In genomic region chr9:2241461-2241874, GRCh38 we compare ENCODE assay signal across 8 cellular contexts.
A peak's percentile ranks its signal among the peaks of the same experiment; 100 is the strongest.
DNase-seq lines count a peak whose midpoint lies in the region; ATAC-seq and TF ChIP-seq lines count a peak whose summit lies in the region.

No MANE protein-coding gene starts in this region.

- ATAC-seq in activated CD8-positive, alpha-beta memory T cell treated with anti-CD3 and anti-CD28 coated beads, Interleukin-2, amount 10 ng/mL, durations not matched to agents 7 days and 5 days, result peak; percentile 17

- H3K4me3 Mint-ChIP-seq in activated CD8-positive, alpha-beta memory T cell treated with anti-CD3 and anti-CD28 coated beads, Interleukin-2, amount 10 ng/mL, durations not matched to agents 7 days and 5 days, result peak overlapping the region; percentile 62
- H3K4me3 Mint-ChIP-seq in MCF 10A (ENCODE audit: unreplicated experiment), result peak overlapping the region; percentile 76

- H3K27me3 Mint-ChIP-seq in activated CD8-positive, alpha-beta memory T cell treated with anti-CD3 and anti-CD28 coated beads, Interleukin-2, amount 10 ng/mL, durations not matched to agents 7 days and 5 days, result peaks cover 37% of the 10 kb centered on the region
- no peaks in the 10 kb centered on the region for H3K27me3 Mint-ChIP-seq in MCF 10A (ENCODE audit: insufficient read depth, unreplicated experiment)

- H3K27ac ChIP-seq in HUES48 (ENCODE audit: low read depth, low read length) (peak overlapping the region; percentile 90), spleen (peak overlapping the region in 7 of 8 donors; percentile 39 to 67 (median 63)), RWPE1 (no peak overlapping the region)

- H3K9me3 ChIP-seq in HUES48 (ENCODE audit: control insufficient read depth, insufficient read depth, low read length), result peaks cover 4% of the 10 kb centered on the region; the same call in 1 of the 2 replicates
- peaks cover 0 to 8% (median 5%) of the 10 kb centered on the region in 8 donors for H3K9me3 ChIP-seq in spleen

- no peak for DNase-seq in activated CD8-positive, alpha-beta memory T cell treated with anti-CD3 and anti-CD28 coated beads, Interleukin-2, amount 10 ng/mL, durations not matched to agents 7 days and 5 days
- DNase-seq in activated CD8-positive, alpha-beta memory T cell treated with anti-CD3 and anti-CD28 coated beads, Interleukin-2, amount 50 U/mL, for 48 hours, result no peak
- no peak for DNase-seq in MCF 10A (ENCODE audit: unreplicated experiment)
- peak; percentile 70 for DNase-seq in iPS-NIHi7 (ENCODE audit: extremely low spot score)
- DNase-seq in spleen, result peak; percentile 79
- no peak for DNase-seq in RWPE1 (ENCODE audit: low spot score)
- DNase-seq in MV-4-11 (lab: John Stamatoyannopoulos, UW), result no peak

- no peak overlapping the region for H3K27ac Mint-ChIP-seq in activated CD8-positive, alpha-beta memory T cell treated with anti-CD3 and anti-CD28 coated beads, Interleukin-2, amount 10 ng/mL, durations not matched to agents 7 days and 5 days
- no peak overlapping the region for H3K27ac Mint-ChIP-seq in MCF 10A (ENCODE audit: low read depth, unreplicated experiment)

- TF ChIP-seq POLR2A in spleen (IDR thresholded peaks at IDR 0.05), result no peak

- peaks cover 33% of the 10 kb centered on the region for H3K4me1 ChIP-seq in HUES48 (ENCODE audit: control insufficient read depth, insufficient read depth, low read length)
- H3K4me1 ChIP-seq in spleen, result peaks cover 0 to 32% (median 20%) of the 10 kb centered on the region in 6 donors

- H3K9ac ChIP-seq in HUES48 (ENCODE audit: low read depth, low read length), result peak overlapping the region; percentile 62

- H3K36me3 ChIP-seq in HUES48 (ENCODE audit: control insufficient read depth, insufficient read depth, low read length) (no peaks in the 10 kb centered on the region), spleen (no peaks in the 10 kb centered on the region)

- H3K4me1 Mint-ChIP-seq in activated CD8-positive, alpha-beta memory T cell treated with anti-CD3 and anti-CD28 coated beads, Interleukin-2, amount 10 ng/mL, durations not matched to agents 7 days and 5 days, result peaks cover 15% of the 10 kb centered on the region
- peaks cover 18% of the 10 kb centered on the region for H3K4me1 Mint-ChIP-seq in MCF 10A (ENCODE audit: insufficient read depth, unreplicated experiment)

- 36 to 69% (median 50%) methylated on average over 10 to 15 of the region's 15 CpGs for WGBS in spleen, 5 donors

- CTCF ChIA-PET in activated CD8-positive, alpha-beta memory T cell treated with anti-CD3 and anti-CD28 coated beads, Interleukin-2, amount 10 ng/mL, durations not matched to agents 7 days and 5 days (lab: Charles Lee), result interaction anchor here (1.2 kb wide), 1 partner anchor 9 kb away, joined by 3 read pairs; no protein-coding TSS in a partner anchor
- CTCF ChIA-PET in MCF 10A (lab: Yijun Ruan, JAX) (interaction anchor here (0.7 kb wide), 1 partner anchor 161 kb away, joined by 4 read pairs; no protein-coding TSS in a partner anchor), RWPE1 (lab: Yijun Ruan, JAX) (interaction anchor here (1.4 kb wide), 1 partner anchor 23 kb away, joined by 3 read pairs; no protein-coding TSS in a partner anchor)

- H3K4me3 ChIP-seq in HUES48 (ENCODE audit: low read depth, low read length) (peak overlapping the region; percentile 58), spleen (peak overlapping the region; percentile 32 to 69 (median 38))

- intact Hi-C loops in MCF 10A (cut with micrococcal nuclease), result no loop called here
- intact Hi-C loops in spleen (cut with DNase I; ENCODE audit: low total_unique reads), result no loop called here

- TF ChIP-seq CTCF in MCF 10A (IDR thresholded peaks at IDR 0.05; ENCODE audit: unreplicated experiment), result no peak
- peak in 4 of 11 experiments; percentile 19 to 33 (median 27) for TF ChIP-seq CTCF in spleen (IDR thresholded peaks at IDR 0.05 in 8 of 11, conservative IDR thresholded peaks at IDR 0.05 in 3 of 11)
- no peak for TF ChIP-seq CTCF in RWPE1 (conservative IDR thresholded peaks at IDR 0.05; ENCODE audit: low read depth)

- no peaks in the 10 kb centered on the region for H3K36me3 Mint-ChIP-seq in activated CD8-positive, alpha-beta memory T cell treated with anti-CD3 and anti-CD28 coated beads, Interleukin-2, amount 10 ng/mL, durations not matched to agents 7 days and 5 days
- H3K36me3 Mint-ChIP-seq in MCF 10A (ENCODE audit: insufficient read depth, unreplicated experiment), result no peaks in the 10 kb centered on the region

- H3K27me3 ChIP-seq in HUES48 (ENCODE audit: control insufficient read depth, insufficient read depth, low read length) (no peaks in the 10 kb centered on the region), spleen (replicated peaks in 1 of 7) (peaks cover 0 to 5% (median 0%) of the 10 kb centered on the region in 7 donors)

- POLR2A ChIA-PET in MCF 10A (lab: Yijun Ruan, JAX) (no interaction called here), RWPE1 (lab: Yijun Ruan, JAX; ENCODE audit: low non-redundant PET) (no interaction called here)

- no peaks in the 10 kb centered on the region for H3K9me3 Mint-ChIP-seq in activated CD8-positive, alpha-beta memory T cell treated with anti-CD3 and anti-CD28 coated beads, Interleukin-2, amount 10 ng/mL, durations not matched to agents 7 days and 5 days (ENCODE audit: low read depth)
- no peaks in the 10 kb centered on the region for H3K9me3 Mint-ChIP-seq in MCF 10A (ENCODE audit: unreplicated experiment)

- no TSS peak for BruUV-seq in MCF 10A (replicated peaks; lab: Mats Ljungman, UMichigan)

Comparison
In these comparisons a context has a peak if more than half of its experiments do, and no peak if none do; other contexts are left out.
1. DNase-seq: peak in iPS-NIHi7 (single experiment) and spleen (single experiment); none in activated CD8-positive, alpha-beta memory T cell treated with anti-CD3 and anti-CD28 coated beads, Interleukin-2, amount 10 ng/mL, durations not matched to agents 7 days and 5 days (single experiment), activated CD8-positive, alpha-beta memory T cell treated with anti-CD3 and anti-CD28 coated beads, Interleukin-2, amount 50 U/mL, for 48 hours (single experiment), MCF 10A (single experiment), RWPE1 (single experiment) and MV-4-11 (single experiment).